ENCODE assay signal across 8 cellular contexts in the genomic region with DNA sequence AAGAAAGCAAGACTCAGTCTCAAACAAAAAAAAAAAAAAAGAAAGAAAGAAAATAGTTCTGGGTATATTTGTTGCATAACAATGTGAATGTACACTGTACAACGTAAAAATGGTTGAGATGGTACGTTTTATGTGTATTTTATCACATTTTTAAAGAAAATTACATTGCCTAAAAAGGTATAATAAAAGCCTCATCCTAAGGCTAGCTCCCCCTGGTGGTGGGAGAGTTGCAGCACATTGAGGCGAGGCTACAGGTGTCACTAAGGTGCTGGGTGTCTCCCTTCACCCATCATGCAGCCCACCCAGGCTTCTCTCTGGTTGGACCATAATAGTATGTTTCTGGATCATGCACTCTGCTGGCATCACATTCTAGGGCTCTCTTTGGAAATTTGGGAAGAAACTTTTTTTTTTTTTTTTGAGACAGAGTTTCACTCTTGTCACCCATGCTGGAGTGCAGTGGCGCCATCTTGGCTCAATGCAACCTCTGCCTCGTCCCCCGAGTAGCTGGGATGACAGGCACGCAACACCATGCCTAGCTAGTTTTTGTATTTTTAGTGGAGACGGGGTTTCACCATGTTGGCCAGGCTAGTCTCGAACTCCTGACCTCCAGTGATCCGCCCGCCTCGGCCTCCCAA. TPM values are rescaled to one million over a fixed set of nuclear protein-coding genes. Genes with fewer than 3 reads are reported as not detected.
DNase-seq lines count a peak whose midpoint lies in the region; ATAC-seq and TF ChIP-seq lines count a peak whose summit lies in the region.

No MANE protein-coding gene starts in this region.

- H3K36me3 ChIP-seq in OCI-LY7 (ENCODE audit: insufficient read depth, low read length) = no peaks in the 10 kb centered on the region

- intact Hi-C loops in OCI-LY7 (cut with micrococcal nuclease; ENCODE audit: unreplicated experiment) = loop anchor here (2.0 kb wide), 1 partner anchor 218 kb away; no protein-coding TSS in a partner anchor

- no peak overlapping the region for H3K4me3 Mint-ChIP-seq in activated T-cell treated with anti-CD3 and anti-CD28 coated beads, Interleukin-2, amount 50 U/mL, for 4 hours
- H3K4me3 Mint-ChIP-seq in progenitor cell of endocrine pancreas (ENCODE audit: low read depth) = no peak overlapping the region

- H3K9me3 ChIP-seq in OCI-LY7 (ENCODE audit: low read length) = no peaks in the 10 kb centered on the region

- POLR2A ChIA-PET in OCI-LY7 (lab: Charles Lee) = interaction anchor here (1.2 kb wide), 1 partner anchor 70 kb away, joined by 3 read pairs; no protein-coding TSS in a partner anchor

- H3K4me2 ChIP-seq in OCI-LY7 (ENCODE audit: low read length) = no peak overlapping the region

- no peaks in the 10 kb centered on the region for H3K9me2 ChIP-seq in OCI-LY7 (ENCODE audit: insufficient read depth, low read length)

- H4K20me1 ChIP-seq in OCI-LY7 (ENCODE audit: insufficient read depth, low read length) = no peaks in the 10 kb centered on the region

- H3K4me1 ChIP-seq in OCI-LY7 (ENCODE audit: insufficient read depth, low read length, poor library complexity, severe bottlenecking) = no peaks in the 10 kb centered on the region

- CTCF ChIA-PET in OCI-LY7 (lab: Charles Lee; ENCODE audit: unreplicated experiment) = interaction anchor here (0.6 kb wide), 3 partner anchors 20 to 641 kb away, joined by 3 read pairs; no protein-coding TSS in a partner anchor

- no peak overlapping the region for H3K27ac ChIP-seq in OCI-LY7 (ENCODE audit: low read depth, low read length, poor library complexity, severe bottlenecking)

- peak; percentile 64 for DNase-seq in ACHN
- DNase-seq in OCI-LY7 (ENCODE audit: low spot score) = peak; percentile 85
- DNase-seq in activated T-cell treated with anti-CD3 and anti-CD28 coated beads, Interleukin-2, amount 50 U/mL, for 4 hours = peak; percentile 81
- DNase-seq in foreskin fibroblast = peak in 1 of 2 donors; percentile 77
- no peak for DNase-seq in progenitor cell of endocrine pancreas (ENCODE audit: low spot score, unreplicated experiment)
- no peak for DNase-seq in putamen (ENCODE audit: low spot score)

- no peaks in the 10 kb centered on the region for H3K36me3 Mint-ChIP-seq in activated T-cell treated with anti-CD3 and anti-CD28 coated beads, Interleukin-2, amount 50 U/mL, for 4 hours (ENCODE audit: insufficient read depth)
- no peaks in the 10 kb centered on the region for H3K36me3 Mint-ChIP-seq in progenitor cell of endocrine pancreas (ENCODE audit: insufficient read depth)

- ATAC-seq in activated T-cell treated with anti-CD3 and anti-CD28 coated beads, Interleukin-2, amount 50 U/mL, for 4 hours = peak; percentile 66 to 73
- no peak for ATAC-seq in HG02981 (IDR thresholded peaks at IDR 0.05; ENCODE audit: unreplicated experiment)

- H2AFZ ChIP-seq in OCI-LY7 (ENCODE audit: low read length) = no peak overlapping the region

- BruUV-seq in OCI-LY7 (replicated peaks; lab: Mats Ljungman, UMichigan) = no TSS peak

- H3K27me3 Mint-ChIP-seq in activated T-cell treated with anti-CD3 and anti-CD28 coated beads, Interleukin-2, amount 50 U/mL, for 4 hours (ENCODE audit: low read depth) = peaks cover 2% of the 10 kb centered on the region
- no peaks in the 10 kb centered on the region for H3K27me3 Mint-ChIP-seq in progenitor cell of endocrine pancreas

- peaks cover 10% of the 10 kb centered on the region for H3K4me1 Mint-ChIP-seq in activated T-cell treated with anti-CD3 and anti-CD28 coated beads, Interleukin-2, amount 50 U/mL, for 4 hours (ENCODE audit: low read depth)
- H3K4me1 Mint-ChIP-seq in progenitor cell of endocrine pancreas (ENCODE audit: low read depth) = peaks cover 6% of the 10 kb centered on the region

- H3K9me3 Mint-ChIP-seq in activated T-cell treated with anti-CD3 and anti-CD28 coated beads, Interleukin-2, amount 50 U/mL, for 4 hours = no peaks in the 10 kb centered on the region
- no peaks in the 10 kb centered on the region for H3K9me3 Mint-ChIP-seq in progenitor cell of endocrine pancreas (ENCODE audit: low read depth)

- H3K4me3 ChIP-seq in OCI-LY7 (ENCODE audit: low read depth, low read length, poor library complexity, severe bottlenecking) = no peak overlapping the region
- no peak overlapping the region for H3K4me3 ChIP-seq in foreskin fibroblast (ENCODE audit: low read depth in 1 of 2, low read length in 2 of 2)

- H3K27ac Mint-ChIP-seq in progenitor cell of endocrine pancreas = no peak overlapping the region

- in situ Hi-C loops in ACHN (cut with HindIII; ENCODE audit: low pct_ligation_motif_present, low pct_unique_long_range_greater_than_20kb, low sequenced_read_pairs) = loop anchor here (25.0 kb wide), 1 partner anchor 220 kb away; no protein-coding TSS in a partner anchor

- no peaks in the 10 kb centered on the region for H3K79me2 ChIP-seq in OCI-LY7 (ENCODE audit: insufficient read depth, low read depth, low read length)

- TF ChIP-seq CTCF in GM12874 (IDR thresholded peaks at IDR 0.05; ENCODE audit: insufficient read depth, low read depth, low read length) (peak; percentile 79), OCI-LY7 (conservative IDR thresholded peaks at IDR 0.05; ENCODE audit: low read length) (peak; percentile 94), foreskin fibroblast (IDR thresholded peaks at IDR 0.05; ENCODE audit: low read depth, low read length) (peak; percentile 97), progenitor cell of endocrine pancreas (IDR thresholded peaks at IDR 0.05; ENCODE audit: unreplicated experiment) (peak; percentile 78)

RNA-seq across cellular contexts. Expression of gene RAB11A, which starts 12.4 kb away (rescaled TPM):
- 116 and 130 TPM in 2 replicates for total RNA-seq in OCI-LY7 (2014; rRNA removed; shearing (Covaris generic))
- total RNA-seq in OCI-LY7 (2022) (196 and 197 TPM in 2 replicates), progenitor cell of endocrine pancreas (220 and 234 TPM in 2 replicates)
- total RNA-seq in activated T-cell treated with anti-CD3 and anti-CD28 coated beads, Interleukin-2, amount 50 U/mL, for 4 hours = 100 to 1,000 TPM; 127 to 139 (median 136) TPM

Comparison
In these comparisons a context has a peak if more than half of its experiments do, and no peak if none do; other contexts are left out.
1. DNase-seq: peak in ACHN (single experiment), OCI-LY7 (single experiment) and activated T-cell treated with anti-CD3 and anti-CD28 coated beads, Interleukin-2, amount 50 U/mL, for 4 hours (single experiment); none in progenitor cell of endocrine pancreas (single experiment) and putamen (single experiment).
2. Peak in every context shown above with its lines, with median percentiles within 50 percentile points of each other: CTCF ChIP-seq.